ENCODE assay signal across 25 cellular contexts in the genomic region with DNA sequence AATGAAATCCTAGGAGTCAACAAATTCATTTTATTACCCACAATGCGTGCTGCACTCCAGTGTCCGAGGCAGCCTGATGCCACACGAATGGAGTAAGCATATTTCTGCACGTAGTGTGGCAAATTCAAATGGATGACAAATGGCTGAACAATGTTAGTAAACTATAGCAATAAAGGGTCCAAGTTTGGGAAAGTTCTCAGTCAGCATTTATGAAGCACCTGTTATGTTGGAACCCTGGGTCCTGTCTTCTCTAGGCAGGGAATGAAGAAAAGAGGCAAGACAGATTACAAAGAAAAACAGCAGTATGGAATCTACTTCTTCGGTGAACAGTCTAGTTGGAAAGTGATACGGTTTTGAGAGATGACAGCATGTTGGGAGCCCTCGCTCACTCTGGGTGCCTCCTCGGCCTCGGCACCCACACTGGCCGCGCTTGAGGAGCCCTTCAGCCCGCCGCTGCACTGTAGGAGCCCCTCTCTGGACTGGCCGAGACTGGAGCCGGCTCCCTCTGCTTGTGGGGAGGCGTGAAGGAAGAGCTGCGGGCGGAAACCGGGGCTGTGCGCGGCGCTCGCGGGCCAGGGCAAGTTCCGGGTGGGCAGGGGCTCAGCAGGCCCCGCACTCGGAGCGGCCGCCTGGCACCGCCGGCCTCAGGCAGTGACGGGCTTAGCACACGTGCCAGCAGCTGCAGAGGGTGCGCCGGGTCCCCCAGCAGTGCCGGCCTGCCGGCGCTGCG.
"Had no signal": no experiment of that assay in that cellular context is flagged by ENCODE, and none has a peak within 500 bp of the region (broad histone marks: within the 10 kb centered on the region; RNA-seq: fewer than 3 reads in every experiment).

No MANE protein-coding gene starts in this region.

- H3K4me3 Mint-ChIP-seq: activated B cell treated with CpG ODN at 0.5 μM for 24 hours; activated CD4-positive, alpha-beta memory T cell treated with anti-CD3 and anti-CD28 coated beads for 36 hours; T-helper 1 cell treated with Interleukin-12 subunit alpha and Interleukin-12 subunit beta and Interleukin-4 antibody, amounts not matched to agents 30 μg/mL and 1 μg/mL, for 36 hours had no signal

- H3K27me3 ChIP-seq: hepatocyte, left lung, ovary, tibial artery had no signal

- H3K4me2 ChIP-seq: hepatocyte had no signal

- H3K9me3 Mint-ChIP-seq: immature natural killer cell had no signal

- H3K4me3 ChIP-seq: hepatocyte, left lung, lung, ovary, prostate gland, tibial artery had no signal

- ATAC-seq: esophagus mucosa; left lung; naive thymus-derived CD4-positive, alpha-beta T cell had no signal

- H3K36me3 ChIP-seq: left lung, ovary, prostate gland, tibial artery had no signal

- H3K27me3 Mint-ChIP-seq: activated B cell treated with CpG ODN at 0.5 μM for 24 hours; activated CD4-positive, alpha-beta memory T cell treated with anti-CD3 and anti-CD28 coated beads for 36 hours; naive thymus-derived CD4-positive, alpha-beta T cell; stimulated activated naive CD8-positive, alpha-beta T cell treated with anti-CD3 and anti-CD28 coated beads, Interleukin-15, Interleukin-2, amounts not matched to agents 100 ng/mL and 50 ng/mL, for 24 hours had no signal

- H2AFZ ChIP-seq: hepatocyte had no signal

- FAIRE-seq: astrocyte, urothelium cell line had no signal

- H3K27ac Mint-ChIP-seq: activated B cell treated with CpG ODN at 0.5 μM for 24 hours had no signal

- H3K27ac ChIP-seq: hepatocyte, left lung, ovary, tibial artery had no signal

- DNase-seq: activated B cell treated with CpG ODN at 0.5 μM for 24 hours; activated CD4-positive, alpha-beta memory T cell treated with anti-CD3 and anti-CD28 coated beads for 36 hours; activated CD4-positive, alpha-beta T cell treated with anti-CD3 and anti-CD28 coated beads for 48 hours; activated gamma-delta T cell; central memory CD4-positive, alpha-beta T cell; dermis blood vessel endothelial cell; effector CD8-positive, alpha-beta T cell; foreskin melanocyte; glutamatergic neuron; immature natural killer cell; kidney glomerular epithelial cell; left lung; naive thymus-derived CD4-positive, alpha-beta T cell; ovary; stimulated activated CD4-positive, alpha-beta T cell treated with anti-CD3 and anti-CD28 coated beads, Interleukin-4, amount 100 ng/mL, for 4 hours; substantia nigra; tibial artery had no signal

- H3K36me3 Mint-ChIP-seq: activated CD4-positive, alpha-beta memory T cell treated with anti-CD3 and anti-CD28 coated beads for 36 hours had no signal

- H3K9me3 ChIP-seq: ovary, prostate gland, tibial artery had no signal
